ENCODE assay signal across 1 cellular context in genomic region chr3:42020681-42021307, GRCh38.
TF ChIP-seq lines count a peak whose summit lies in the region.

No MANE protein-coding gene starts in this region.

TF ChIP-seq in HEK293, 187 proteins besides CTCF, POLR2A, EP300 and RAD21 (continued from another document and continues in another):
- TF ChIP-seq AEBP2 (tag by site-specific recombination; IDR thresholded peaks at IDR 0.05; ENCODE audit: borderline replicate concordance), result no peak
- TF ChIP-seq INSM2 (tag by site-specific recombination; IDR thresholded peaks at IDR 0.05), result no peak
- no peak for TF ChIP-seq ZNF518A (tag by site-specific recombination; conservative IDR thresholded peaks at IDR 0.05; ENCODE audit: low read depth)
- no peak for TF ChIP-seq ZNF623 (tag by site-specific recombination; IDR thresholded peaks at IDR 0.05)
- no peak for TF ChIP-seq ZNF266 (tag by site-specific recombination; IDR thresholded peaks at IDR 0.05; ENCODE audit: low read depth)
- TF ChIP-seq ZNF529 (tag by site-specific recombination; IDR thresholded peaks at IDR 0.05; ENCODE audit: insufficient replicate concordance), result no peak
- TF ChIP-seq ATF2 (tag by site-specific recombination; IDR thresholded peaks at IDR 0.05; ENCODE audit: low read depth), result no peak
- TF ChIP-seq REST (tag by site-specific recombination; IDR thresholded peaks at IDR 0.05), result no peak
- TF ChIP-seq ZNF626 (tag by site-specific recombination; IDR thresholded peaks at IDR 0.05), result no peak
- TF ChIP-seq ZNF433 (tag by site-specific recombination; IDR thresholded peaks at IDR 0.05; ENCODE audit: low read depth), result no peak
- TF ChIP-seq ZNF394 (tag by site-specific recombination; IDR thresholded peaks at IDR 0.05; ENCODE audit: borderline replicate concordance), result no peak
- no peak for TF ChIP-seq ZNF664 (tag by site-specific recombination; IDR thresholded peaks at IDR 0.05)
- no peak for TF ChIP-seq ZEB2 (tag by site-specific recombination; IDR thresholded peaks at IDR 0.05)
- no peak for TF ChIP-seq ZNF175 (tag by site-specific recombination; IDR thresholded peaks at IDR 0.05)
- TF ChIP-seq ZNF610 (tag by site-specific recombination; IDR thresholded peaks at IDR 0.05; ENCODE audit: borderline replicate concordance), result no peak
- 0 out of 2 replicates have a peak, but pooled peaks have one; percentile 11 for TF ChIP-seq ZBTB17 (tag by site-specific recombination; IDR thresholded peaks at IDR 0.05)
- no peak for TF ChIP-seq KLF16 (tag by site-specific recombination; IDR thresholded peaks at IDR 0.05)
- no peak for TF ChIP-seq ZNF510 (tag by site-specific recombination; IDR thresholded peaks at IDR 0.05; ENCODE audit: insufficient replicate concordance)
- TF ChIP-seq ZBTB26 (tag by site-specific recombination; optimal IDR thresholded peaks at IDR 0.05), result no peak
- no peak for TF ChIP-seq ZNF560 (tag by site-specific recombination; IDR thresholded peaks at IDR 0.05; ENCODE audit: borderline replicate concordance)
- no peak for TF ChIP-seq ZNF514 (tag by site-specific recombination; IDR thresholded peaks at IDR 0.05)
- TF ChIP-seq ZNF670 (tag by site-specific recombination; IDR thresholded peaks at IDR 0.05; ENCODE audit: low read depth), result no peak
- TF ChIP-seq ZNF155 (tag by site-specific recombination; IDR thresholded peaks at IDR 0.05), result no peak
- no peak for TF ChIP-seq GLI4 (tag by site-specific recombination; IDR thresholded peaks at IDR 0.05)
- TF ChIP-seq ZNF132 (tag by site-specific recombination; IDR thresholded peaks at IDR 0.05; ENCODE audit: borderline replicate concordance), result no peak
- TF ChIP-seq OSR2 (tag by site-specific recombination; IDR thresholded peaks at IDR 0.05), result peak; percentile 35; the same call in 1 of the 2 replicates
- no peak for TF ChIP-seq ZNF140 (tag by site-specific recombination; IDR thresholded peaks at IDR 0.05)
- 0 out of 2 replicates have a peak, but pooled peaks have one; percentile 24 for TF ChIP-seq ZNF629 (tag by site-specific recombination; IDR thresholded peaks at IDR 0.05)
- TF ChIP-seq TSHZ1 (tag by site-specific recombination; IDR thresholded peaks at IDR 0.05; ENCODE audit: borderline replicate concordance), result 0 out of 2 replicates have a peak, but pooled peaks have one; percentile 23
- no peak for TF ChIP-seq ZSCAN30 (tag by site-specific recombination; IDR thresholded peaks at IDR 0.05)
- TF ChIP-seq ZNF280C (tag by site-specific recombination; IDR thresholded peaks at IDR 0.05), result no peak
- no peak for TF ChIP-seq YY2 (tag by site-specific recombination; IDR thresholded peaks at IDR 0.05)
- TF ChIP-seq EGR2 (tag by site-specific recombination; IDR thresholded peaks at IDR 0.05; ENCODE audit: low read depth), result no peak
- no peak for TF ChIP-seq ZNF211 (tag by site-specific recombination; IDR thresholded peaks at IDR 0.05; ENCODE audit: low read depth)
- no peak for TF ChIP-seq ZNF558 (tag by site-specific recombination; IDR thresholded peaks at IDR 0.05)
- no peak for TF ChIP-seq ZNF776 (tag by site-specific recombination; IDR thresholded peaks at IDR 0.05; ENCODE audit: borderline replicate concordance)
- no peak for TF ChIP-seq SP2 (tag by site-specific recombination; IDR thresholded peaks at IDR 0.05)
- TF ChIP-seq ZNF2 (tag by site-specific recombination; IDR thresholded peaks at IDR 0.05), result no peak
- TF ChIP-seq ZNF133 (tag by site-specific recombination; IDR thresholded peaks at IDR 0.05), result no peak
- no peak for TF ChIP-seq ZBTB48 (tag by site-specific recombination; IDR thresholded peaks at IDR 0.05)
- no peak for TF ChIP-seq SCRT2 (tag by site-specific recombination; IDR thresholded peaks at IDR 0.05)
- no peak for TF ChIP-seq ZNF239 (tag by site-specific recombination; IDR thresholded peaks at IDR 0.05)
- TF ChIP-seq ZNF350 (tag by site-specific recombination; IDR thresholded peaks at IDR 0.05), result no peak
